20 cellular contexts compared by ENCODE assay signal in genomic region chr17:41048441-41048840, GRCh38. TPM values are rescaled to one million over a fixed set of nuclear protein-coding genes. Genes with fewer than 3 reads are reported as not detected.
DNase-seq lines count a peak whose midpoint lies in the region; ATAC-seq, FAIRE-seq and TF ChIP-seq lines count a peak whose summit lies in the region.
"Had no signal": no experiment of that assay in that cellular context is flagged by ENCODE, and none has a peak within 500 bp of the region (broad histone marks: within the 10 kb centered on the region; RNA-seq: fewer than 3 reads in every experiment).

No MANE protein-coding gene starts in this region.

- TF ChIP-seq CTCF in HepG2 (CRISPR knock-in tag; IDR thresholded peaks at IDR 0.05) (no peak), right lobe of liver (IDR thresholded peaks at IDR 0.05) (no peak), fibroblast of villous mesenchyme (IDR thresholded peaks at IDR 0.05; ENCODE audit: insufficient read depth, low read depth, low read length) (no peak)

- CTCF ChIA-PET in HepG2 (lab: Yijun Ruan, JAX; ENCODE audit: low intra/inter-chr PET ratio, low total read pairs) = no interaction called here

- no peak overlapping the region for H3K4me3 Mint-ChIP-seq in activated T-cell treated with anti-CD3 and anti-CD28 coated beads, Interleukin-2, amount 50 U/mL, for 4 hours
- H3K4me3 Mint-ChIP-seq: activated naive CD8-positive, alpha-beta T cell treated with anti-CD3 and anti-CD28 coated beads, Interleukin-2, amount 50 U/mL, for 24 hours; memory B cell; T-helper 17 cell had no signal

- ATAC-seq in HepG2 (peak; percentile 47), right lobe of liver (no peak)
- no peak for ATAC-seq in activated T-cell treated with anti-CD3 and anti-CD28 coated beads, Interleukin-2, amount 50 U/mL, for 4 hours
- ATAC-seq in activated CD4-positive, CD25-positive, alpha-beta regulatory T cell treated with anti-CD3 and anti-CD28 coated beads, Interleukin-2, amount 50 U/mL, for 24 hours = no peak
- ATAC-seq: activated naive CD8-positive, alpha-beta T cell treated with anti-CD3 and anti-CD28 coated beads, Interleukin-2, amount 50 U/mL, for 24 hours; T-helper 17 cell had no signal

- peaks cover 3% of the 10 kb centered on the region for H3K9me3 Mint-ChIP-seq in activated T-cell treated with anti-CD3 and anti-CD28 coated beads, Interleukin-2, amount 50 U/mL, for 4 hours

- no peak for FAIRE-seq in HepG2 (lab: Jason Lieb, UNC)
- FAIRE-seq: A204.1 had no signal

- DNase-seq in HepG2 (ENCODE audit: low spot score) (peak; percentile 75), right lobe of liver (no peak), SK-N-MC (ENCODE audit: low read depth, low spot score) (no peak), fibroblast of villous mesenchyme (ENCODE audit: low read depth) (peak; percentile 61), head of caudate nucleus (no peak), HuH-7 (ENCODE audit: low spot score) (no peak)
- no peak for DNase-seq in activated T-cell treated with anti-CD3 and anti-CD28 coated beads, Interleukin-2, amount 50 U/mL, for 4 hours
- DNase-seq: activated CD4-positive, alpha-beta T cell treated with anti-CD3 and anti-CD28 coated beads for 4 hours; activated naive CD8-positive, alpha-beta T cell treated with anti-CD3 and anti-CD28 coated beads, Interleukin-2, amount 50 U/mL, for 24 hours; activated T-cell treated with anti-CD3 and anti-CD28 coated beads, Interleukin-2, amount 50 U/mL, for 1 hour; colonic mucosa; NCI-H1092 treated with DMSO at 0.1 percent for 48 hours; OCI-M1; T-helper 17 cell had no signal

- 34% methylated on average over 7 of the region's 7 CpGs for WGBS in HepG2 (ENCODE audit: low lambda C conversion rate)
- 51% methylated on average over 7 of the region's 7 CpGs for WGBS in right lobe of liver (ENCODE audit: insufficient coverage, low coverage, low lambda C conversion rate, missing lambda C conversion rate)

- H3K27me3 ChIP-seq in HepG2 (ENCODE audit: control insufficient read depth in 1 of 2, insufficient read depth in 2 of 2, low read length in 2 of 2) (no peaks in the 10 kb centered on the region), right lobe of liver (no peaks in the 10 kb centered on the region)
- H3K27me3 ChIP-seq: colonic mucosa had no signal

- H4K20me1 ChIP-seq in HepG2 (ENCODE audit: insufficient read depth, low read length) = no peaks in the 10 kb centered on the region

- no peaks in the 10 kb centered on the region for H3K36me3 ChIP-seq in HepG2 (replicated peaks in 1 of 2; ENCODE audit: control insufficient read depth in 1 of 2, insufficient read depth in 2 of 2, low read length in 2 of 2)
- H3K36me3 ChIP-seq in right lobe of liver = no peaks in the 10 kb centered on the region
- no peaks in the 10 kb centered on the region for H3K36me3 ChIP-seq in SK-N-MC (ENCODE audit: insufficient read depth, low read length)
- H3K36me3 ChIP-seq: colonic mucosa, esophagus muscularis mucosa had no signal

- POLR2A ChIA-PET in HepG2 (lab: Yijun Ruan, JAX) = interaction anchor here (0.7 kb wide), 1 partner anchor 10 kb away, joined by 4 read pairs; no protein-coding TSS in a partner anchor

- intact Hi-C loops in HepG2 (cut with micrococcal nuclease; ENCODE audit: unreplicated experiment) (loop anchor here (10.0 kb wide), 1 partner anchor 144 kb away; no protein-coding TSS in a partner anchor), right lobe of liver (cut with DNase I) (no loop called here), head of caudate nucleus (cut with DNase I) (no loop called here)

- no peaks in the 10 kb centered on the region for H3K4me1 Mint-ChIP-seq in activated T-cell treated with anti-CD3 and anti-CD28 coated beads, Interleukin-2, amount 50 U/mL, for 4 hours (ENCODE audit: low read depth)
- H3K4me1 Mint-ChIP-seq: T-helper 17 cell had no signal

- no peaks in the 10 kb centered on the region for H3K79me2 ChIP-seq in HepG2 (ENCODE audit: insufficient read depth, low read length)

- H3K4me2 ChIP-seq in HepG2 (ENCODE audit: low read depth, low read length) = peak overlapping the region; percentile 41

- no peak for TF ChIP-seq RAD21 in HepG2 (CRISPR knock-in tag; IDR thresholded peaks at IDR 0.05)

- peaks cover 18% of the 10 kb centered on the region for H3K27me3 Mint-ChIP-seq in activated T-cell treated with anti-CD3 and anti-CD28 coated beads, Interleukin-2, amount 50 U/mL, for 4 hours (ENCODE audit: low read depth)

- H3K4me3 ChIP-seq in HepG2 (replicated peaks in 1 of 3; ENCODE audit: insufficient read depth in 1 of 3, low read depth in 2 of 3, low read length in 3 of 3) (no peak overlapping the region), right lobe of liver (no peak overlapping the region), SK-N-MC (peak overlapping the region; percentile 55), fibroblast of villous mesenchyme (ENCODE audit: low read depth, low read length) (no peak overlapping the region)
- H3K4me3 ChIP-seq: colonic mucosa, esophagus muscularis mucosa, skin epidermis had no signal

- H2AFZ ChIP-seq in HepG2 (ENCODE audit: low read length) = peak overlapping the region; percentile 60

- no peaks in the 10 kb centered on the region for H3K36me3 Mint-ChIP-seq in activated T-cell treated with anti-CD3 and anti-CD28 coated beads, Interleukin-2, amount 50 U/mL, for 4 hours (ENCODE audit: insufficient read depth)

- H3K9ac ChIP-seq in HepG2 (ENCODE audit: insufficient read depth, low read depth, low read length) (peak overlapping the region; percentile 20; the same call in 1 of the 2 replicates), SK-N-MC (ENCODE audit: insufficient read length) (peak overlapping the region; percentile 46)

- H3K27ac ChIP-seq in HepG2 (ENCODE audit: extremely low read length, insufficient read depth, low read length) = peak overlapping the region; percentile 31
- H3K27ac ChIP-seq in right lobe of liver = no peak overlapping the region
- H3K27ac ChIP-seq in SK-N-MC = peak overlapping the region; percentile 81
- H3K27ac ChIP-seq: colonic mucosa, esophagus muscularis mucosa, skin epidermis had no signal

- BruUV-seq in HepG2 (replicated peaks; lab: Mats Ljungman, UMichigan) = no TSS peak

- H3K9me3 ChIP-seq in HepG2 (ENCODE audit: low read length) (peaks cover 2% of the 10 kb centered on the region; the same call in 1 of the 2 replicates), right lobe of liver (no peaks in the 10 kb centered on the region), SK-N-MC (ENCODE audit: low read depth, low read length) (peaks cover 3% of the 10 kb centered on the region; the same call in 1 of the 2 replicates)
- H3K9me3 ChIP-seq: colonic mucosa, esophagus muscularis mucosa had no signal

- in situ Hi-C loops in HepG2 (cut with HindIII; ENCODE audit: extremely low pct_ligation_motif_present, low pct_unique_long_range_greater_than_20kb) = no loop called here

- H3K4me1 ChIP-seq in HepG2 (ENCODE audit: insufficient read depth, low read length) = peaks cover 17% of the 10 kb centered on the region
- H3K4me1 ChIP-seq in right lobe of liver = no peaks in the 10 kb centered on the region
- H3K4me1 ChIP-seq: colonic mucosa, esophagus muscularis mucosa had no signal

- TF ChIP-seq EP300 in HepG2 (IDR thresholded peaks at IDR 0.05; ENCODE audit: low read depth in 2 of 2, low read length in 2 of 2) (peak in 1 of 2 experiments; percentile 18; a peak in 1 of 4 replicates), HepG2 (CRISPR knock-in tag; IDR thresholded peaks at IDR 0.05; ENCODE audit: borderline replicate concordance) (no peak)

- TF ChIP-seq POLR2A in HepG2 (IDR thresholded peaks at IDR 0.05; ENCODE audit: insufficient read depth in 1 of 2, low read depth in 2 of 2, low read length in 2 of 2) = no peak
- no peak for TF ChIP-seq POLR2A in right lobe of liver (IDR thresholded peaks at IDR 0.05)

RNA-seq across cellular contexts. Expression of gene KRTAP2-1, which starts 1.3 kb away (rescaled TPM):
- total RNA-seq in HepG2 (2016; rRNA removed; fragmentation: Illumina TruSeq; extraction: Trizol) = not detected in 2 replicates
- not detected in 2 replicates for total RNA-seq in HepG2 (2016; cell fraction: cytosol; rRNA removed; fragmentation: Illumina TruSeq; extraction: Trizol; ENCODE audit: low read depth)
- total RNA-seq in HepG2 (2016; cell fraction: insoluble cytoplasmic fraction; rRNA removed; fragmentation: Illumina TruSeq; extraction: Trizol) = not detected in 2 replicates
- total RNA-seq in HepG2 (2016; cell fraction: membrane; rRNA removed; fragmentation: Illumina TruSeq; extraction: Trizol) = not detected in 2 replicates
- total RNA-seq in HepG2 (2016; cell fraction: nucleus; rRNA removed; fragmentation: Illumina TruSeq; extraction: Trizol) = not detected in 2 replicates
- polyA plus RNA-seq in HepG2 (2011; rRNA removed) = not detected in 2 replicates
- 0.10 TPM in 1 of 2 replicates, not detected in the other for polyA plus RNA-seq in HepG2 (2011; cell fraction: cytosol; rRNA removed)
- polyA plus RNA-seq in HepG2 (2011; cell fraction: nucleus; rRNA removed) = 0.21 TPM in 1 of 2 replicates, not detected in the other
- polyA plus RNA-seq in HepG2 (2012) = not detected in 2 replicates
- polyA plus RNA-seq in HepG2 (2016; cell fraction: cytosol; fragmentation: Illumina TruSeq; extraction: Trizol; ENCODE audit: low read depth) = not detected in 2 replicates
- polyA plus RNA-seq in HepG2 (2016; cell fraction: insoluble cytoplasmic fraction; fragmentation: Illumina TruSeq; extraction: Trizol; ENCODE audit: low read depth) = not detected in 2 replicates
- not detected in 2 replicates for polyA plus RNA-seq in HepG2 (2016; cell fraction: membrane; fragmentation: Illumina TruSeq; extraction: Trizol; ENCODE audit: low read depth)
- not detected in 2 replicates for polyA plus RNA-seq in HepG2 (2016; cell fraction: nucleus; fragmentation: Illumina TruSeq; extraction: Trizol; ENCODE audit: insufficient read depth, low read depth)
- polyA minus RNA-seq in HepG2 (2011; rRNA and poly(A)+ RNA removed; ENCODE audit: low replicate concordance) = not detected in 2 replicates
- not detected in 2 replicates for polyA minus RNA-seq in HepG2 (2011; cell fraction: cytosol; rRNA and poly(A)+ RNA removed)
- not detected in 2 replicates for polyA minus RNA-seq in HepG2 (2011; cell fraction: nucleus; rRNA and poly(A)+ RNA removed)
- total RNA-seq in right lobe of liver = not detected
- not detected in 2 replicates for total RNA-seq in fibroblast of villous mesenchyme
- total RNA-seq in activated T-cell treated with anti-CD3 and anti-CD28 coated beads, Interleukin-2, amount 50 U/mL, for 4 hours = not detected
- total RNA-seq: colonic mucosa, esophagus muscularis mucosa, NCI-H460, T-helper 17 cell had no signal

RNA-seq across cellular contexts. Expression of gene KRTAP2-2, which starts 6.6 kb away (rescaled TPM):
- total RNA-seq in HepG2 (2016; rRNA removed; fragmentation: Illumina TruSeq; extraction: Trizol) (not detected in 2 replicates), right lobe of liver (not detected), fibroblast of villous mesenchyme (not detected in 2 replicates)
- total RNA-seq in HepG2 (2016; cell fraction: cytosol; rRNA removed; fragmentation: Illumina TruSeq; extraction: Trizol; ENCODE audit: low read depth) = not detected in 2 replicates
- not detected in 2 replicates for total RNA-seq in HepG2 (2016; cell fraction: insoluble cytoplasmic fraction; rRNA removed; fragmentation: Illumina TruSeq; extraction: Trizol)
- not detected in 2 replicates for total RNA-seq in HepG2 (2016; cell fraction: membrane; rRNA removed; fragmentation: Illumina TruSeq; extraction: Trizol)
- not detected in 2 replicates for total RNA-seq in HepG2 (2016; cell fraction: nucleus; rRNA removed; fragmentation: Illumina TruSeq; extraction: Trizol)
- polyA plus RNA-seq in HepG2 (2011; rRNA removed) = not detected in 2 replicates
- polyA plus RNA-seq in HepG2 (2011; cell fraction: cytosol; rRNA removed) = not detected in 2 replicates
- polyA plus RNA-seq in HepG2 (2011; cell fraction: nucleus; rRNA removed) = 0.32 TPM in 1 of 2 replicates, not detected in the other
- polyA plus RNA-seq in HepG2 (2012) = not detected in 2 replicates
- not detected in 2 replicates for polyA plus RNA-seq in HepG2 (2016; cell fraction: cytosol; fragmentation: Illumina TruSeq; extraction: Trizol; ENCODE audit: low read depth)
- polyA plus RNA-seq in HepG2 (2016; cell fraction: insoluble cytoplasmic fraction; fragmentation: Illumina TruSeq; extraction: Trizol; ENCODE audit: low read depth) = not detected in 2 replicates
- not detected in 2 replicates for polyA plus RNA-seq in HepG2 (2016; cell fraction: membrane; fragmentation: Illumina TruSeq; extraction: Trizol; ENCODE audit: low read depth)
- polyA plus RNA-seq in HepG2 (2016; cell fraction: nucleus; fragmentation: Illumina TruSeq; extraction: Trizol; ENCODE audit: insufficient read depth, low read depth) = not detected in 2 replicates
- not detected in 2 replicates for polyA minus RNA-seq in HepG2 (2011; rRNA and poly(A)+ RNA removed; ENCODE audit: low replicate concordance)
- polyA minus RNA-seq in HepG2 (2011; cell fraction: cytosol; rRNA and poly(A)+ RNA removed) = not detected in 2 replicates
- not detected in 2 replicates for polyA minus RNA-seq in HepG2 (2011; cell fraction: nucleus; rRNA and poly(A)+ RNA removed)
- total RNA-seq in activated T-cell treated with anti-CD3 and anti-CD28 coated beads, Interleukin-2, amount 50 U/mL, for 4 hours = not detected
- total RNA-seq: colonic mucosa, esophagus muscularis mucosa, NCI-H460, T-helper 17 cell had no signal

RNA-seq across cellular contexts. Expression of gene KRTAP1-1, which starts 7.2 kb away (rescaled TPM):
- not detected in 2 replicates for total RNA-seq in HepG2 (2016; rRNA removed; fragmentation: Illumina TruSeq; extraction: Trizol)
- not detected in 2 replicates for total RNA-seq in HepG2 (2016; cell fraction: cytosol; rRNA removed; fragmentation: Illumina TruSeq; extraction: Trizol; ENCODE audit: low read depth)
- not detected in 2 replicates for total RNA-seq in HepG2 (2016; cell fraction: insoluble cytoplasmic fraction; rRNA removed; fragmentation: Illumina TruSeq; extraction: Trizol)
- not detected in 2 replicates for total RNA-seq in HepG2 (2016; cell fraction: membrane; rRNA removed; fragmentation: Illumina TruSeq; extraction: Trizol)
- not detected in 2 replicates for total RNA-seq in HepG2 (2016; cell fraction: nucleus; rRNA removed; fragmentation: Illumina TruSeq; extraction: Trizol)
- polyA plus RNA-seq in HepG2 (2011; rRNA removed) = not detected in 2 replicates
- polyA plus RNA-seq in HepG2 (2011; cell fraction: cytosol; rRNA removed) = 0.07 and 0.08 TPM in 2 replicates
- polyA plus RNA-seq in HepG2 (2011; cell fraction: nucleus; rRNA removed) = not detected in 2 replicates
- not detected in 2 replicates for polyA plus RNA-seq in HepG2 (2012)
- polyA plus RNA-seq in HepG2 (2016; cell fraction: cytosol; fragmentation: Illumina TruSeq; extraction: Trizol; ENCODE audit: low read depth) = not detected in 2 replicates
- polyA plus RNA-seq in HepG2 (2016; cell fraction: insoluble cytoplasmic fraction; fragmentation: Illumina TruSeq; extraction: Trizol; ENCODE audit: low read depth) = not detected in 2 replicates
- polyA plus RNA-seq in HepG2 (2016; cell fraction: membrane; fragmentation: Illumina TruSeq; extraction: Trizol; ENCODE audit: low read depth) = not detected in 2 replicates
- polyA plus RNA-seq in HepG2 (2016; cell fraction: nucleus; fragmentation: Illumina TruSeq; extraction: Trizol; ENCODE audit: insufficient read depth, low read depth) = not detected in 2 replicates
- 0.28 TPM in 1 of 2 replicates, not detected in the other for polyA minus RNA-seq in HepG2 (2011; rRNA and poly(A)+ RNA removed; ENCODE audit: low replicate concordance)
- polyA minus RNA-seq in HepG2 (2011; cell fraction: cytosol; rRNA and poly(A)+ RNA removed) = not detected in 2 replicates
- polyA minus RNA-seq in HepG2 (2011; cell fraction: nucleus; rRNA and poly(A)+ RNA removed) = not detected in 2 replicates
- total RNA-seq in right lobe of liver = not detected
- total RNA-seq in fibroblast of villous mesenchyme = not detected in 2 replicates
- total RNA-seq in activated T-cell treated with anti-CD3 and anti-CD28 coated beads, Interleukin-2, amount 50 U/mL, for 4 hours = not detected
- total RNA-seq: colonic mucosa, esophagus muscularis mucosa, NCI-H460, T-helper 17 cell had no signal

RNA-seq across cellular contexts. Expression of gene KRTAP2-3, which starts 11.5 kb away (rescaled TPM):
- total RNA-seq in HepG2 (2016; rRNA removed; fragmentation: Illumina TruSeq; extraction: Trizol) (not detected in 2 replicates), right lobe of liver (not detected), fibroblast of villous mesenchyme (0.32 TPM in 1 of 2 replicates, not detected in the other)
- total RNA-seq in HepG2 (2016; cell fraction: cytosol; rRNA removed; fragmentation: Illumina TruSeq; extraction: Trizol; ENCODE audit: low read depth) = not detected in 2 replicates
- not detected in 2 replicates for total RNA-seq in HepG2 (2016; cell fraction: insoluble cytoplasmic fraction; rRNA removed; fragmentation: Illumina TruSeq; extraction: Trizol)
- not detected in 2 replicates for total RNA-seq in HepG2 (2016; cell fraction: membrane; rRNA removed; fragmentation: Illumina TruSeq; extraction: Trizol)
- total RNA-seq in HepG2 (2016; cell fraction: nucleus; rRNA removed; fragmentation: Illumina TruSeq; extraction: Trizol) = not detected in 2 replicates
- 0.24 and 0.25 TPM in 2 replicates for polyA plus RNA-seq in HepG2 (2011; rRNA removed)
- 0.23 TPM in 1 of 2 replicates, not detected in the other for polyA plus RNA-seq in HepG2 (2011; cell fraction: cytosol; rRNA removed)
- polyA plus RNA-seq in HepG2 (2011; cell fraction: nucleus; rRNA removed) = 0.62 and 0.96 TPM in 2 replicates
- polyA plus RNA-seq in HepG2 (2012) = 0.17 TPM in 1 of 2 replicates, not detected in the other
- polyA plus RNA-seq in HepG2 (2016; cell fraction: cytosol; fragmentation: Illumina TruSeq; extraction: Trizol; ENCODE audit: low read depth) = 0.12 and 0.32 TPM in 2 replicates
- polyA plus RNA-seq in HepG2 (2016; cell fraction: insoluble cytoplasmic fraction; fragmentation: Illumina TruSeq; extraction: Trizol; ENCODE audit: low read depth) = not detected in 2 replicates
- 0.20 and 0.31 TPM in 2 replicates for polyA plus RNA-seq in HepG2 (2016; cell fraction: membrane; fragmentation: Illumina TruSeq; extraction: Trizol; ENCODE audit: low read depth)
- polyA plus RNA-seq in HepG2 (2016; cell fraction: nucleus; fragmentation: Illumina TruSeq; extraction: Trizol; ENCODE audit: insufficient read depth, low read depth) = not detected in 2 replicates
- polyA minus RNA-seq in HepG2 (2011; rRNA and poly(A)+ RNA removed; ENCODE audit: low replicate concordance) = not detected in 2 replicates
- not detected in 2 replicates for polyA minus RNA-seq in HepG2 (2011; cell fraction: cytosol; rRNA and poly(A)+ RNA removed)
- not detected in 2 replicates for polyA minus RNA-seq in HepG2 (2011; cell fraction: nucleus; rRNA and poly(A)+ RNA removed)
- total RNA-seq in activated T-cell treated with anti-CD3 and anti-CD28 coated beads, Interleukin-2, amount 50 U/mL, for 4 hours = not detected
- total RNA-seq: colonic mucosa, esophagus muscularis mucosa, NCI-H460, T-helper 17 cell had no signal

RNA-seq across cellular contexts. Expression of gene KRTAP1-3, which starts 13.8 kb away (rescaled TPM):
- not detected in 2 replicates for total RNA-seq in HepG2 (2016; rRNA removed; fragmentation: Illumina TruSeq; extraction: Trizol)
- total RNA-seq in HepG2 (2016; cell fraction: cytosol; rRNA removed; fragmentation: Illumina TruSeq; extraction: Trizol; ENCODE audit: low read depth) = not detected in 2 replicates
- not detected in 2 replicates for total RNA-seq in HepG2 (2016; cell fraction: insoluble cytoplasmic fraction; rRNA removed; fragmentation: Illumina TruSeq; extraction: Trizol)
- total RNA-seq in HepG2 (2016; cell fraction: membrane; rRNA removed; fragmentation: Illumina TruSeq; extraction: Trizol) = not detected in 2 replicates
- total RNA-seq in HepG2 (2016; cell fraction: nucleus; rRNA removed; fragmentation: Illumina TruSeq; extraction: Trizol) = not detected in 2 replicates
- not detected in 2 replicates for polyA plus RNA-seq in HepG2 (2011; rRNA removed)
- not detected in 2 replicates for polyA plus RNA-seq in HepG2 (2011; cell fraction: cytosol; rRNA removed)
- not detected in 2 replicates for polyA plus RNA-seq in HepG2 (2011; cell fraction: nucleus; rRNA removed)
- polyA plus RNA-seq in HepG2 (2012) = not detected in 2 replicates
- not detected in 2 replicates for polyA plus RNA-seq in HepG2 (2016; cell fraction: cytosol; fragmentation: Illumina TruSeq; extraction: Trizol; ENCODE audit: low read depth)
- not detected in 2 replicates for polyA plus RNA-seq in HepG2 (2016; cell fraction: insoluble cytoplasmic fraction; fragmentation: Illumina TruSeq; extraction: Trizol; ENCODE audit: low read depth)
- not detected in 2 replicates for polyA plus RNA-seq in HepG2 (2016; cell fraction: membrane; fragmentation: Illumina TruSeq; extraction: Trizol; ENCODE audit: low read depth)
- polyA plus RNA-seq in HepG2 (2016; cell fraction: nucleus; fragmentation: Illumina TruSeq; extraction: Trizol; ENCODE audit: insufficient read depth, low read depth) = not detected in 2 replicates
- not detected in 2 replicates for polyA minus RNA-seq in HepG2 (2011; rRNA and poly(A)+ RNA removed; ENCODE audit: low replicate concordance)
- not detected in 2 replicates for polyA minus RNA-seq in HepG2 (2011; cell fraction: cytosol; rRNA and poly(A)+ RNA removed)
- not detected in 2 replicates for polyA minus RNA-seq in HepG2 (2011; cell fraction: nucleus; rRNA and poly(A)+ RNA removed)
- not detected for total RNA-seq in right lobe of liver
- total RNA-seq in fibroblast of villous mesenchyme = not detected in 2 replicates
- not detected for total RNA-seq in activated T-cell treated with anti-CD3 and anti-CD28 coated beads, Interleukin-2, amount 50 U/mL, for 4 hours
- total RNA-seq: colonic mucosa, esophagus muscularis mucosa, NCI-H460, T-helper 17 cell had no signal

Comparison
In these comparisons a context has a peak if more than half of its experiments do, and no peak if none do; other contexts are left out.
1. DNase-seq: peak in HepG2 (single experiment) and fibroblast of villous mesenchyme (single experiment); none in right lobe of liver (0 of 3), SK-N-MC (single experiment), head of caudate nucleus (0 of 42), activated T-cell treated with anti-CD3 and anti-CD28 coated beads, Interleukin-2, amount 50 U/mL, for 4 hours (single experiment) and HuH-7 (single experiment).
2. H3K27ac ChIP-seq: peak in HepG2 (single experiment) and SK-N-MC (single experiment); none in right lobe of liver (0 of 3).